In the genomic region with DNA sequence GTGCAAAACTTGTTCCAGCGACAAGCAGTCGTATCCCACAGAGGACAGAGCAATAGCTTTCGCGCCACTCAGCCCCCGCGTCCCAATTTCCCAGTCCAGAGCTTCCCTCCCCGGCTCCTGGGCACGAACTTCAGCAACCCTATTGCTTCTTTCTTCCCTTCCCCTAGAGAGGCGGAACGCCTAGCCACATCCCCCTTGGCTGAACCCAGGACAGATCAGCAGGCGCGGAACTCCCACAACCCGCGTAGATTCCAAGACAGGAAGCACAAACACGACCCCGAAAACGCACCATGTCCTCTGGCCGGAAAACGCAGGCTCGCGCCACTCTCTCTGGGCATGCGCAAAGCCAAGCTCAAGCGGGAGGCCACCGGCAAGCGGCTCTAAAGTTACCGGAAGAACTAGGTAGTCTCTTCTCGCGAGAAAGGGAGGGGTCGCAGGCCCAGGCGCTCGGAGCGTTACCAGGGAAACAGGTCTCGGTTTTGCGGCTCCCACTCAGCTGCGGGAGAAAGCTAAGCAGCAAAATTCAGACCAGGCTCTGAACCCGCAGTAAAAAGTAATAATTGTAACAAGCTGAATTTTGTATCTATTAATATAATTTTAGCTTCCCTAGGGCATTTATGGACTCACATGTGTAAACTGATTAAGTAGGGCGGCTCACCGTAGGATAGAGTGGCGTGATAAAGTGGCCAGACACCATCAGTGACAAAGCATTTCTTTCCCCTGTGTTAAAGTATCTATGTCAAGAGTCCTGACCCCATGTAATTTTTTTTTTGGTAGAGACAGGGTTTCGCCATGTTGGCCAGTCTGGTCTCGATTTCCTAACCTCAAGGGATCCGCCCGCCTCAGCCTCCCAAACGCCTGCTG, we compare ENCODE assay signal across 1 cellular context.
TF ChIP-seq lines count a peak whose summit lies in the region.

TMEM209 (minus strand) TSS at position 323 of the 864 bp plus-strand sequence; CDS start at position 292, 31 bp downstream.

TF ChIP-seq in HEK293, 187 proteins besides CTCF, POLR2A, EP300 and RAD21 (continued from another document):
- no peak for TF ChIP-seq REST (tag by site-specific recombination; IDR thresholded peaks at IDR 0.05)
- no peak for TF ChIP-seq ZIC2 (tag by site-specific recombination; IDR thresholded peaks at IDR 0.05)
- peak; percentile 75 for TF ChIP-seq ZNF335 (tag by site-specific recombination; conservative IDR thresholded peaks at IDR 0.05)
- TF ChIP-seq, protein P1, sequence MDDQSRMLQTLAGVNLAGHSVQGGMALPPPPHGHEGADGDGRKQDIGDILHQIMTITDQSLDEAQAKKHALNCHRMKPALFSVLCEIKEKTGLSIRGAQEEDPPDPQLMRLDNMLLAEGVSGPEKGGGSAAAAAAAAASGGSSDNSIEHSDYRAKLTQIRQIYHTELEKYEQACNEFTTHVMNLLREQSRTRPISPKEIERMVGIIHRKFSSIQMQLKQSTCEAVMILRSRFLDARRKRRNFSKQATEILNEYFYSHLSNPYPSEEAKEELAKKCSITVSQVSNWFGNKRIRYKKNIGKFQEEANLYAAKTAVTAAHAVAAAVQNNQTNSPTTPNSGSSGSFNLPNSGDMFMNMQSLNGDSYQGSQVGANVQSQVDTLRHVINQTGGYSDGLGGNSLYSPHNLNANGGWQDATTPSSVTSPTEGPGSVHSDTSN (CRISPR knock-in tag; IDR thresholded peaks at IDR 0.05): peak; percentile 75; the same call in 1 of the 2 replicates
- no peak for TF ChIP-seq ZNF548 (tag by site-specific recombination; IDR thresholded peaks at IDR 0.05)
- TF ChIP-seq, protein P2, sequence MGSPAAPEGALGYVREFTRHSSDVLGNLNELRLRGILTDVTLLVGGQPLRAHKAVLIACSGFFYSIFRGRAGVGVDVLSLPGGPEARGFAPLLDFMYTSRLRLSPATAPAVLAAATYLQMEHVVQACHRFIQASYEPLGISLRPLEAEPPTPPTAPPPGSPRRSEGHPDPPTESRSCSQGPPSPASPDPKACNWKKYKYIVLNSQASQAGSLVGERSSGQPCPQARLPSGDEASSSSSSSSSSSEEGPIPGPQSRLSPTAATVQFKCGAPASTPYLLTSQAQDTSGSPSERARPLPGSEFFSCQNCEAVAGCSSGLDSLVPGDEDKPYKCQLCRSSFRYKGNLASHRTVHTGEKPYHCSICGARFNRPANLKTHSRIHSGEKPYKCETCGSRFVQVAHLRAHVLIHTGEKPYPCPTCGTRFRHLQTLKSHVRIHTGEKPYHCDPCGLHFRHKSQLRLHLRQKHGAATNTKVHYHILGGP (tag by site-specific recombination; IDR thresholded peaks at IDR 0.05): no peak
- no peak for TF ChIP-seq GLIS2 (tag by site-specific recombination; IDR thresholded peaks at IDR 0.05)
- no peak for TF ChIP-seq ZNF354C (tag by site-specific recombination; IDR thresholded peaks at IDR 0.05; ENCODE audit: borderline replicate concordance, low read depth)
- TF ChIP-seq ZNF645 (tag by site-specific recombination; IDR thresholded peaks at IDR 0.05): no peak
- no peak for TF ChIP-seq ZNF830 (tag by site-specific recombination; IDR thresholded peaks at IDR 0.05; ENCODE audit: low read depth)
- no peak for TF ChIP-seq ZNF76 (tag by site-specific recombination; IDR thresholded peaks at IDR 0.05; ENCODE audit: borderline replicate concordance, low read depth)
- no peak for TF ChIP-seq ZNF488 (tag by site-specific recombination; IDR thresholded peaks at IDR 0.05)
